In genomic region chr6:79869600-79870084, GRCh38 we compare ENCODE assay signal across 8 cellular contexts.
DNase-seq lines count a peak whose midpoint lies in the region; ATAC-seq, FAIRE-seq and TF ChIP-seq lines count a peak whose summit lies in the region.

No MANE protein-coding gene starts in this region.

- no peak for TF ChIP-seq POLR2A in H1 (IDR thresholded peaks at IDR 0.05; ENCODE audit: control extremely low read depth in 1 of 2, low read depth in 2 of 2, low read length in 2 of 2)

- no peaks in the 10 kb centered on the region for H3K23me2 ChIP-seq in H1 (ENCODE audit: low read depth, low read length)

- H3K23ac ChIP-seq in H1 (ENCODE audit: insufficient read length) = no peak overlapping the region

- peaks cover 2 to 4% (median 4%) of the 10 kb centered on the region in 4 experiments; a peak in 4 of 7 replicates for H3K4me1 ChIP-seq in H1 (replicated peaks in 1 of 4; ENCODE audit: control insufficient read depth in 3 of 4, insufficient read depth in 4 of 4, low read length in 3 of 4)

- CTCF ChIA-PET in H1 (lab: Charles Lee; ENCODE audit: partially characterized antibody) = interaction anchor here (0.6 to 4.5 kb wide), 40 partner anchors 9 to 1207 kb away, joined by 3 to 34 read pairs (median 4); no protein-coding TSS in a partner anchor

- H3K36me3 ChIP-seq in H1 (ENCODE audit: control insufficient read depth in 2 of 4, insufficient read depth in 4 of 4, low read length in 3 of 4) = no peaks in the 10 kb centered on the region

- H2AFZ ChIP-seq in H1 (ENCODE audit: low read length) = peak overlapping the region; percentile 64

- H3K4ac ChIP-seq in H1 (replicated peaks; ENCODE audit: insufficient read length, low read depth, low read length) = no peak overlapping the region

- H3K79me2 ChIP-seq in H1 (ENCODE audit: control insufficient read depth in 1 of 2, insufficient read depth in 2 of 2, low read length in 2 of 2) = no peaks in the 10 kb centered on the region

- peak overlapping the region in 1 of 2 experiments; percentile 41; a peak in 2 of 4 replicates for H3K4me2 ChIP-seq in H1 (ENCODE audit: insufficient read depth in 1 of 2, low read depth in 2 of 2, low read length in 2 of 2)

- TF ChIP-seq CTCF in HL-60 (IDR thresholded peaks at IDR 0.05; ENCODE audit: insufficient read depth, low read length) (peak; percentile 71), H1 (IDR thresholded peaks at IDR 0.05; ENCODE audit: control extremely low read depth in 1 of 3, insufficient read depth in 1 of 3, low read depth in 1 of 3, low read length in 3 of 3) (peak; percentile 86 to 94 (median 92))

- H2BK5ac ChIP-seq in H1 (ENCODE audit: low read depth, low read length) = no peak overlapping the region

- H3K9ac ChIP-seq in H1 (replicated peaks in 1 of 4; ENCODE audit: extremely low read depth in 1 of 4, low read depth in 3 of 4, low read length in 3 of 4) = no peak overlapping the region

- no peak overlapping the region for H3K18ac ChIP-seq in H1 (ENCODE audit: extremely low read depth, low read length)

- ATAC-seq in GM21360 (IDR thresholded peaks at IDR 0.05; ENCODE audit: unreplicated experiment) = peak; percentile 100

- H3K56ac ChIP-seq in H1 (replicated peaks; ENCODE audit: insufficient read length, low read depth, low read length) = no peak overlapping the region

- no peak overlapping the region for H2BK12ac ChIP-seq in H1 (ENCODE audit: low read depth, low read length)

- H2BK15ac ChIP-seq in H1 (ENCODE audit: low read length) = no peak overlapping the region

- 6% methylated on average over 20 of the region's 20 CpGs; no CpG with 5 or more reads in 1 of the 2 experiments for WGBS in H1 (ENCODE audit: extremely low coverage in 1 of 2, insufficient coverage in 1 of 2, insufficient read length in 1 of 2, insufficient replicate concordance in 2 of 2, low coverage in 1 of 2, low lambda C conversion rate in 2 of 2, missing lambda C conversion rate in 1 of 2), 2 experiments

- no peak overlapping the region for H4K91ac ChIP-seq in H1 (replicated peaks; ENCODE audit: insufficient read length, low read length)

- H3K27me3 ChIP-seq in HL-60 (ENCODE audit: insufficient read depth, poor library complexity, severe bottlenecking) (peaks cover 3% of the 10 kb centered on the region), H1 (replicated peaks in 1 of 4; ENCODE audit: control insufficient read depth in 3 of 4, extremely low read depth in 1 of 4, insufficient read depth in 3 of 4, low read length in 3 of 4) (peaks cover 0 to 3% (median 0%) of the 10 kb centered on the region in 4 experiments; a peak in 1 of 7 replicates)

- no peaks in the 10 kb centered on the region for H3K79me1 ChIP-seq in H1 (ENCODE audit: low read depth, low read length)

- no peak overlapping the region for H3K27ac ChIP-seq in HL-60 (replicated peaks)
- H3K27ac ChIP-seq in H1 (ENCODE audit: low read depth, low read length) = no peak overlapping the region

- no peak overlapping the region for H3K4me3 ChIP-seq in HL-60 (replicated peaks; ENCODE audit: insufficient read depth, low read length)
- peak overlapping the region in 1 of 4 experiments; percentile 26; a peak in 1 of 8 replicates for H3K4me3 ChIP-seq in H1 (ENCODE audit: extremely low read depth in 1 of 4, insufficient read depth in 2 of 4, low read depth in 3 of 4, low read length in 4 of 4)

- no peak overlapping the region for H2BK120ac ChIP-seq in H1 (replicated peaks; ENCODE audit: low read depth, low read length)

- no peak overlapping the region for H2AK5ac ChIP-seq in H1 (ENCODE audit: low read depth, low read length)

- no peak for FAIRE-seq in H1 (lab: Jason Lieb, UNC)

- peak; percentile 63 for DNase-seq in Caki2 (ENCODE audit: low read depth)
- DNase-seq in HL-60 (ENCODE audit: low read depth in 1 of 2, low spot score in 1 of 2) = peak; percentile 43 to 79
- DNase-seq in NOMO-1 (lab: John Stamatoyannopoulos, UW; ENCODE audit: unreplicated experiment in 2 of 2) = peak; percentile 58 to 89
- peak; percentile 46 to 66 (median 53) for DNase-seq in activated CD8-positive, alpha-beta memory T cell treated with anti-CD3 and anti-CD28 coated beads for 48 hours (ENCODE audit: low read depth in 2 of 3, low spot score in 2 of 3)
- peak; percentile 59 to 92 for DNase-seq in H1 (ENCODE audit: low read depth in 1 of 2, low spot score in 2 of 2)
- peak; percentile 34 for DNase-seq in middle frontal gyrus (ENCODE audit: extremely low spot score, low spot score)
- DNase-seq in stimulated activated CD8-positive, alpha-beta memory T cell treated with anti-CD3 and anti-CD28 coated beads, Interleukin-2, amount 100 ng/mL, for 48 hours (ENCODE audit: low read depth in 2 of 2) = peak; percentile 65 to 71

- H4K5ac ChIP-seq in H1 (ENCODE audit: insufficient read length, low read depth, low read length) = no peak overlapping the region

- in situ Hi-C loops in Caki2 (cut with HindIII; ENCODE audit: low pct_unique_long_range_greater_than_20kb, low sequenced_read_pairs) = no loop called here

- no peak for TF ChIP-seq EP300 in H1 (IDR thresholded peaks at IDR 0.05; ENCODE audit: borderline replicate concordance in 1 of 2, low read depth in 2 of 2, low read length in 2 of 2)

- no peak overlapping the region for H2BK20ac ChIP-seq in H1 (ENCODE audit: low read length)

- H4K8ac ChIP-seq in H1 (ENCODE audit: extremely low read depth, insufficient read depth, low read length) = no peak overlapping the region

- POLR2A ChIA-PET in H1 (lab: Charles Lee; ENCODE audit: partially characterized antibody) = interaction anchor here (0.6 kb wide), 1 partner anchor 25 kb away, joined by 4 read pairs; no protein-coding TSS in a partner anchor

- peak; percentile 70 to 82 for TF ChIP-seq RAD21 in H1 (IDR thresholded peaks at IDR 0.05 in 1 of 2, conservative IDR thresholded peaks at IDR 0.05 in 1 of 2; ENCODE audit: low read depth in 2 of 2, low read length in 2 of 2)

- H4K20me1 ChIP-seq in H1 (replicated peaks in 1 of 2; ENCODE audit: control insufficient read depth in 1 of 2, insufficient read depth in 2 of 2, low read length in 2 of 2) = no peaks in the 10 kb centered on the region

- H3K9me3 ChIP-seq in H1 (ENCODE audit: insufficient read depth in 2 of 2, low read depth in 1 of 2, low read length in 1 of 2) = no peaks in the 10 kb centered on the region

- no peak overlapping the region for H3K14ac ChIP-seq in H1 (ENCODE audit: insufficient read length)

TF ChIP-seq in H1, 55 proteins besides CTCF, POLR2A, EP300 and RAD21:
- TF ChIP-seq SUZ12 (IDR thresholded peaks at IDR 0.05; ENCODE audit: low read length) = no peak
- TF ChIP-seq SP1 (IDR thresholded peaks at IDR 0.05; ENCODE audit: low read depth, low read length) = no peak
- no peak for TF ChIP-seq YY1 (IDR thresholded peaks at IDR 0.05; ENCODE audit: low read depth, low read length)
- no peak for TF ChIP-seq RFX5 (IDR thresholded peaks at IDR 0.05; ENCODE audit: borderline replicate concordance, low read depth, low read length)
- no peak for TF ChIP-seq BACH1 (IDR thresholded peaks at IDR 0.05; ENCODE audit: low read length)
- no peak for TF ChIP-seq JUN (IDR thresholded peaks at IDR 0.05; ENCODE audit: low read depth, low read length)
- 0 out of 2 replicates have a peak, but pooled peaks have one; percentile 51 for TF ChIP-seq TCF12 (IDR thresholded peaks at IDR 0.05; ENCODE audit: low read depth, low read length)
- peak; percentile 61; the same call in 1 of the 2 replicates for TF ChIP-seq CREB1 (IDR thresholded peaks at IDR 0.05)
- peak; percentile 45; the same call in 1 of the 2 replicates for TF ChIP-seq E2F6 (IDR thresholded peaks at IDR 0.05)
- no peak for TF ChIP-seq CBX8 (IDR thresholded peaks at IDR 0.05; ENCODE audit: borderline replicate concordance, low read depth, low read length)
- TF ChIP-seq EZH2 (IDR thresholded peaks at IDR 0.05; ENCODE audit: low read depth, low read length, severe bottlenecking) = no peak
- peak; percentile 77 for TF ChIP-seq MAX (IDR thresholded peaks at IDR 0.05)
- TF ChIP-seq SIX5 (IDR thresholded peaks at IDR 0.05; ENCODE audit: low read depth, low read length) = no peak
- TF ChIP-seq ASH2L (IDR thresholded peaks at IDR 0.05; ENCODE audit: low read length) = peak; percentile 53
- TF ChIP-seq RXRA (IDR thresholded peaks at IDR 0.05; ENCODE audit: insufficient read depth, low read depth, low read length) = 0 out of 2 replicates have a peak, but pooled peaks have one; percentile 43
- no peak for TF ChIP-seq POLR2AphosphoS5 (IDR thresholded peaks at IDR 0.05; ENCODE audit: low read depth, low read length)
- TF ChIP-seq KDM1A (IDR thresholded peaks at IDR 0.05; ENCODE audit: borderline replicate concordance, low read length) = no peak
